In genomic region chr13:28401303-28402056, GRCh38 we compare ENCODE assay signal across 1 cellular context.
A peak's percentile ranks its signal among the peaks of the same experiment; 100 is the strongest.
TF ChIP-seq lines count a peak whose summit lies in the region.

No MANE protein-coding gene starts in this region.

TF ChIP-seq in GM12878, 131 proteins besides CTCF, POLR2A, EP300 and RAD21 (continued from another document):
- TF ChIP-seq, protein P1, sequence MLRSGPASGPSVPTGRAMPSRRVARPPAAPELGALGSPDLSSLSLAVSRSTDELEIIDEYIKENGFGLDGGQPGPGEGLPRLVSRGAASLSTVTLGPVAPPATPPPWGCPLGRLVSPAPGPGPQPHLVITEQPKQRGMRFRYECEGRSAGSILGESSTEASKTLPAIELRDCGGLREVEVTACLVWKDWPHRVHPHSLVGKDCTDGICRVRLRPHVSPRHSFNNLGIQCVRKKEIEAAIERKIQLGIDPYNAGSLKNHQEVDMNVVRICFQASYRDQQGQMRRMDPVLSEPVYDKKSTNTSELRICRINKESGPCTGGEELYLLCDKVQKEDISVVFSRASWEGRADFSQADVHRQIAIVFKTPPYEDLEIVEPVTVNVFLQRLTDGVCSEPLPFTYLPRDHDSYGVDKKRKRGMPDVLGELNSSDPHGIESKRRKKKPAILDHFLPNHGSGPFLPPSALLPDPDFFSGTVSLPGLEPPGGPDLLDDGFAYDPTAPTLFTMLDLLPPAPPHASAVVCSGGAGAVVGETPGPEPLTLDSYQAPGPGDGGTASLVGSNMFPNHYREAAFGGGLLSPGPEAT (IDR thresholded peaks at IDR 0.05; ENCODE audit: low read depth): 0 out of 2 replicates have a peak, but pooled peaks have one; percentile 13
- TF ChIP-seq NFIC (IDR thresholded peaks at IDR 0.05; ENCODE audit: low read depth, low read length): peak; percentile 79
- peak in 1 of 2 experiments; percentile 56; a peak in 1 of 4 replicates for TF ChIP-seq ETV6 (conservative IDR thresholded peaks at IDR 0.05 in 1 of 2, IDR thresholded peaks at IDR 0.05 in 1 of 2; ENCODE audit: borderline replicate concordance in 1 of 2, low read depth in 1 of 2)
- TF ChIP-seq CBX5 (IDR thresholded peaks at IDR 0.05; ENCODE audit: low read depth): 0 out of 2 replicates have a peak, but pooled peaks have one; percentile 64
- TF ChIP-seq PML (IDR thresholded peaks at IDR 0.05; ENCODE audit: low read length): 0 out of 2 replicates have a peak, but pooled peaks have one; percentile 28
- peak; percentile 45 for TF ChIP-seq JUNB (IDR thresholded peaks at IDR 0.05)
- 0 out of 2 replicates have a peak, but pooled peaks have one; percentile 32 for TF ChIP-seq CBFB (IDR thresholded peaks at IDR 0.05; ENCODE audit: low read depth)
- TF ChIP-seq DPF2 (IDR thresholded peaks at IDR 0.05): 0 out of 2 replicates have a peak, but pooled peaks have one; percentile 51
- TF ChIP-seq, protein P2, sequence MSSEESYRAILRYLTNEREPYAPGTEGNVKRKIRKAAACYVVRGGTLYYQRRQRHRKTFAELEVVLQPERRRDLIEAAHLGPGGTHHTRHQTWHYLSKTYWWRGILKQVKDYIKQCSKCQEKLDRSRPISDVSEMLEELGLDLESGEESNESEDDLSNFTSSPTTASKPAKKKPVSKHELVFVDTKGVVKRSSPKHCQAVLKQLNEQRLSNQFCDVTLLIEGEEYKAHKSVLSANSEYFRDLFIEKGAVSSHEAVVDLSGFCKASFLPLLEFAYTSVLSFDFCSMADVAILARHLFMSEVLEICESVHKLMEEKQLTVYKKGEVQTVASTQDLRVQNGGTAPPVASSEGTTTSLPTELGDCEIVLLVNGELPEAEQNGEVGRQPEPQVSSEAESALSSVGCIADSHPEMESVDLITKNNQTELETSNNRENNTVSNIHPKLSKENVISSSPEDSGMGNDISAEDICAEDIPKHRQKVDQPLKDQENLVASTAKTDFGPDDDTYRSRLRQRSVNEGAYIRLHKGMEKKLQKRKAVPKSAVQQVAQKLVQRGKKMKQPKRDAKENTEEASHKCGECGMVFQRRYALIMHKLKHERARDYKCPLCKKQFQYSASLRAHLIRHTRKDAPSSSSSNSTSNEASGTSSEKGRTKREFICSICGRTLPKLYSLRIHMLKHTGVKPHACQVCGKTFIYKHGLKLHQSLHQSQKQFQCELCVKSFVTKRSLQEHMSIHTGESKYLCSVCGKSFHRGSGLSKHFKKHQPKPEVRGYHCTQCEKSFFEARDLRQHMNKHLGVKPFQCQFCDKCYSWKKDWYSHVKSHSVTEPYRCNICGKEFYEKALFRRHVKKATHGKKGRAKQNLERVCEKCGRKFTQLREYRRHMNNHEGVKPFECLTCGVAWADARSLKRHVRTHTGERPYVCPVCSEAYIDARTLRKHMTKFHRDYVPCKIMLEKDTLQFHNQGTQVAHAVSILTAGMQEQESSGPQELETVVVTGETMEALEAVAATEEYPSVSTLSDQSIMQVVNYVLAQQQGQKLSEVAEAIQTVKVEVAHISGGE (CRISPR knock-in tag; IDR thresholded peaks at IDR 0.05): no peak
- TF ChIP-seq MEF2B (IDR thresholded peaks at IDR 0.05; ENCODE audit: partially characterized antibody, poor library complexity, severe bottlenecking): peak; percentile 58
- TF ChIP-seq EED (IDR thresholded peaks at IDR 0.05; ENCODE audit: low read depth): peak; percentile 73
- TF ChIP-seq, protein P3, sequence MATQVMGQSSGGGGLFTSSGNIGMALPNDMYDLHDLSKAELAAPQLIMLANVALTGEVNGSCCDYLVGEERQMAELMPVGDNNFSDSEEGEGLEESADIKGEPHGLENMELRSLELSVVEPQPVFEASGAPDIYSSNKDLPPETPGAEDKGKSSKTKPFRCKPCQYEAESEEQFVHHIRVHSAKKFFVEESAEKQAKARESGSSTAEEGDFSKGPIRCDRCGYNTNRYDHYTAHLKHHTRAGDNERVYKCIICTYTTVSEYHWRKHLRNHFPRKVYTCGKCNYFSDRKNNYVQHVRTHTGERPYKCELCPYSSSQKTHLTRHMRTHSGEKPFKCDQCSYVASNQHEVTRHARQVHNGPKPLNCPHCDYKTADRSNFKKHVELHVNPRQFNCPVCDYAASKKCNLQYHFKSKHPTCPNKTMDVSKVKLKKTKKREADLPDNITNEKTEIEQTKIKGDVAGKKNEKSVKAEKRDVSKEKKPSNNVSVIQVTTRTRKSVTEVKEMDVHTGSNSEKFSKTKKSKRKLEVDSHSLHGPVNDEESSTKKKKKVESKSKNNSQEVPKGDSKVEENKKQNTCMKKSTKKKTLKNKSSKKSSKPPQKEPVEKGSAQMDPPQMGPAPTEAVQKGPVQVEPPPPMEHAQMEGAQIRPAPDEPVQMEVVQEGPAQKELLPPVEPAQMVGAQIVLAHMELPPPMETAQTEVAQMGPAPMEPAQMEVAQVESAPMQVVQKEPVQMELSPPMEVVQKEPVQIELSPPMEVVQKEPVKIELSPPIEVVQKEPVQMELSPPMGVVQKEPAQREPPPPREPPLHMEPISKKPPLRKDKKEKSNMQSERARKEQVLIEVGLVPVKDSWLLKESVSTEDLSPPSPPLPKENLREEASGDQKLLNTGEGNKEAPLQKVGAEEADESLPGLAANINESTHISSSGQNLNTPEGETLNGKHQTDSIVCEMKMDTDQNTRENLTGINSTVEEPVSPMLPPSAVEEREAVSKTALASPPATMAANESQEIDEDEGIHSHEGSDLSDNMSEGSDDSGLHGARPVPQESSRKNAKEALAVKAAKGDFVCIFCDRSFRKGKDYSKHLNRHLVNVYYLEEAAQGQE (IDR thresholded peaks at IDR 0.05; ENCODE audit: low read depth, low read length): no peak
- TF ChIP-seq, protein P4, sequence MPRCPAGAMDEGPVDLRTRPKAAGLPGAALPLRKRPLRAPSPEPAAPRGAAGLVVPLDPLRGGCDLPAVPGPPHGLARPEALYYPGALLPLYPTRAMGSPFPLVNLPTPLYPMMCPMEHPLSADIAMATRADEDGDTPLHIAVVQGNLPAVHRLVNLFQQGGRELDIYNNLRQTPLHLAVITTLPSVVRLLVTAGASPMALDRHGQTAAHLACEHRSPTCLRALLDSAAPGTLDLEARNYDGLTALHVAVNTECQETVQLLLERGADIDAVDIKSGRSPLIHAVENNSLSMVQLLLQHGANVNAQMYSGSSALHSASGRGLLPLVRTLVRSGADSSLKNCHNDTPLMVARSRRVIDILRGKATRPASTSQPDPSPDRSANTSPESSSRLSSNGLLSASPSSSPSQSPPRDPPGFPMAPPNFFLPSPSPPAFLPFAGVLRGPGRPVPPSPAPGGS (IDR thresholded peaks at IDR 0.05; ENCODE audit: borderline replicate concordance, insufficient read depth, low read depth, low read length, poor library complexity, severe bottlenecking): peak; percentile 33
- TF ChIP-seq IKZF2 (IDR thresholded peaks at IDR 0.05): peak; percentile 69 to 72; a peak in 3 of 4 replicates
- TF ChIP-seq KDM1A (IDR thresholded peaks at IDR 0.05; ENCODE audit: borderline replicate concordance): no peak
- TF ChIP-seq TCF12 (IDR thresholded peaks at IDR 0.05; ENCODE audit: low read depth, low read length): 0 out of 2 replicates have a peak, but pooled peaks have one; percentile 20
- TF ChIP-seq, protein P5, sequence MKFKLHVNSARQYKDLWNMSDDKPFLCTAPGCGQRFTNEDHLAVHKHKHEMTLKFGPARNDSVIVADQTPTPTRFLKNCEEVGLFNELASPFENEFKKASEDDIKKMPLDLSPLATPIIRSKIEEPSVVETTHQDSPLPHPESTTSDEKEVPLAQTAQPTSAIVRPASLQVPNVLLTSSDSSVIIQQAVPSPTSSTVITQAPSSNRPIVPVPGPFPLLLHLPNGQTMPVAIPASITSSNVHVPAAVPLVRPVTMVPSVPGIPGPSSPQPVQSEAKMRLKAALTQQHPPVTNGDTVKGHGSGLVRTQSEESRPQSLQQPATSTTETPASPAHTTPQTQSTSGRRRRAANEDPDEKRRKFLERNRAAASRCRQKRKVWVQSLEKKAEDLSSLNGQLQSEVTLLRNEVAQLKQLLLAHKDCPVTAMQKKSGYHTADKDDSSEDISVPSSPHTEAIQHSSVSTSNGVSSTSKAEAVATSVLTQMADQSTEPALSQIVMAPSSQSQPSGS (IDR thresholded peaks at IDR 0.05; ENCODE audit: low read length): peak; percentile 84
- 0 out of 4 replicates have a peak, but pooled peaks of 1 of the 2 experiments have one; percentile 44 for TF ChIP-seq BHLHE40 (IDR thresholded peaks at IDR 0.05; ENCODE audit: borderline replicate concordance in 1 of 2, low read depth in 2 of 2, low read length in 1 of 2)
- TF ChIP-seq SMC3 (IDR thresholded peaks at IDR 0.05; ENCODE audit: borderline replicate concordance, low read length): peak; percentile 28; the same call in 1 of the 2 replicates
- TF ChIP-seq IKZF1 (conservative IDR thresholded peaks at IDR 0.05): peak; percentile 72
- TF ChIP-seq ZNF24 (IDR thresholded peaks at IDR 0.05): 0 out of 2 replicates have a peak, but pooled peaks have one; percentile 43
- TF ChIP-seq GATAD2B (conservative IDR thresholded peaks at IDR 0.05; ENCODE audit: low read depth): peak; percentile 71
- TF ChIP-seq, protein P6, sequence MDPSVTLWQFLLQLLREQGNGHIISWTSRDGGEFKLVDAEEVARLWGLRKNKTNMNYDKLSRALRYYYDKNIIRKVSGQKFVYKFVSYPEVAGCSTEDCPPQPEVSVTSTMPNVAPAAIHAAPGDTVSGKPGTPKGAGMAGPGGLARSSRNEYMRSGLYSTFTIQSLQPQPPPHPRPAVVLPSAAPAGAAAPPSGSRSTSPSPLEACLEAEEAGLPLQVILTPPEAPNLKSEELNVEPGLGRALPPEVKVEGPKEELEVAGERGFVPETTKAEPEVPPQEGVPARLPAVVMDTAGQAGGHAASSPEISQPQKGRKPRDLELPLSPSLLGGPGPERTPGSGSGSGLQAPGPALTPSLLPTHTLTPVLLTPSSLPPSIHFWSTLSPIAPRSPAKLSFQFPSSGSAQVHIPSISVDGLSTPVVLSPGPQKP (IDR thresholded peaks at IDR 0.05; ENCODE audit: low read depth, low read length): no peak
